Comparison of ENCODE assay signal across 8 cellular contexts in genomic region chr1:156128749-156129682, GRCh38. TPM values are rescaled to one million over a fixed set of nuclear protein-coding genes. Genes with fewer than 3 reads are reported as not detected.
DNase-seq lines count a peak whose midpoint lies in the region; ATAC-seq, FAIRE-seq and TF ChIP-seq lines count a peak whose summit lies in the region.

No MANE protein-coding gene starts in this region.

- no peak for TF ChIP-seq RAD21 in A549 (conservative IDR thresholded peaks at IDR 0.05 in 1 of 2, IDR thresholded peaks at IDR 0.05 in 1 of 2)

- peaks cover 66% of the 10 kb centered on the region for H3K4me1 ChIP-seq in A549
- peaks cover 55 to 62% of the 10 kb centered on the region in 2 donors for H3K4me1 ChIP-seq in duodenal mucosa (ENCODE audit: control insufficient read depth in 1 of 2, insufficient read depth in 2 of 2, low read length in 2 of 2)

- peak overlapping the region; percentile 67 for H3K9ac ChIP-seq in duodenal mucosa (ENCODE audit: low read depth in 1 of 2, low read length in 2 of 2)

- no peak for TF ChIP-seq CTCF in A549 (IDR thresholded peaks at IDR 0.05)

- TF ChIP-seq POLR2A in A549 (IDR thresholded peaks at IDR 0.05; ENCODE audit: low read length), result no peak

- H3K9me3 ChIP-seq in A549 (no peaks in the 10 kb centered on the region), duodenal mucosa (ENCODE audit: control insufficient read depth in 1 of 2, low read length in 2 of 2) (no peaks in the 10 kb centered on the region)

- no peaks in the 10 kb centered on the region for H3K27me3 ChIP-seq in duodenal mucosa (ENCODE audit: control insufficient read depth in 1 of 2, insufficient read depth in 2 of 2, low read length in 2 of 2)

- CTCF ChIA-PET in A549 (lab: Yijun Ruan, JAX), result interaction anchor here (0.9 to 54.8 kb wide), 16 partner anchors 9 to 191 kb away, joined by 3 to 2239 read pairs (median 8); partner anchors contain the start of genes BGLAP, LMNA, MEX3A and SLC25A44

- H3K27ac ChIP-seq in A549, result peak overlapping the region; percentile 95 to 98
- peak overlapping the region; percentile 80 for H3K27ac ChIP-seq in duodenal mucosa (ENCODE audit: low read depth, low read length)

- H3K4me3 ChIP-seq in A549 (no peak overlapping the region), duodenal mucosa (ENCODE audit: low read depth in 1 of 2, low read length in 2 of 2) (no peak overlapping the region)

- TF ChIP-seq EP300 in A549 (IDR thresholded peaks at IDR 0.05), result no peak

- POLR2A ChIA-PET in A549 (lab: Yijun Ruan, JAX), result interaction anchor here (0.6 to 6.1 kb wide), 8 partner anchors 10 to 190 kb away, joined by 3 to 108 read pairs (median 12); partner anchors contain the start of genes LMNA, PMF1 and SLC25A44

- no peak for DNase-seq in A549 (ENCODE audit: low read depth in 1 of 2, low spot score in 1 of 2)
- peak; percentile 29 for DNase-seq in NCI-H1694 (lab: John Stamatoyannopoulos, UW)
- DNase-seq in myocyte (ENCODE audit: low read depth), result peak; percentile 88
- DNase-seq in GDM1 (lab: John Stamatoyannopoulos, UW), result no peak
- DNase-seq in activated gamma-delta T cell treated with Interleukin-2 at 50 U/mL for 16 hours, result no peak

- 46% methylated on average over 8 of the region's 8 CpGs for WGBS in A549 (ENCODE audit: missing lambda C conversion rate)

- FAIRE-seq in A549 (lab: Jason Lieb, UNC), result no peak

- H3K36me3 ChIP-seq in duodenal mucosa (ENCODE audit: control insufficient read depth in 1 of 2, insufficient read depth in 2 of 2, low read length in 2 of 2), result peaks cover 4 to 27% of the 10 kb centered on the region in 2 donors

- ATAC-seq in A549 (no peak), HG03378 (IDR thresholded peaks at IDR 0.05; ENCODE audit: unreplicated experiment) (no peak), HG03342 (IDR thresholded peaks at IDR 0.05; ENCODE audit: unreplicated experiment) (no peak)

- peak overlapping the region; percentile 91 for H3K4me2 ChIP-seq in A549

TF ChIP-seq in A549, 52 proteins besides CTCF, POLR2A, EP300 and RAD21:
- TF ChIP-seq FOSB (CRISPR knock-in tag; IDR thresholded peaks at IDR 0.05) (peak; percentile 72; the same call in 1 of the 2 replicates), NFE2L2 (conservative IDR thresholded peaks at IDR 0.05; ENCODE audit: low read length) (no peak)

RNA-seq across cellular contexts. Expression of gene LMNA, which starts 14.5 kb away (rescaled TPM):
- 155 and 214 TPM in 2 replicates for polyA plus RNA-seq in A549 (2011; rRNA removed)
- 353 and 498 TPM in 2 replicates for polyA plus RNA-seq in A549 (2012; cell fraction: cytosol; rRNA removed)
- 1,197 and 1,289 TPM in 2 replicates for polyA plus RNA-seq in A549 (2012; cell fraction: nucleus; rRNA removed)
- polyA plus RNA-seq in A549 (2017; fragmentation: RNase III; extraction: RNeasy Plus Mini Kit Qiagen cat#74134 plus additional on column Dnase treatment), result 286 to 310 TPM (median 288 TPM) in 3 replicates
- 151 and 242 TPM in 2 replicates for polyA minus RNA-seq in A549 (2011; rRNA and poly(A)+ RNA removed)
- 1,328 and 1,573 TPM in 2 replicates for total RNA-seq in myocyte
- 603 TPM for polyA plus RNA-seq in myocyte (2012)

RNA-seq across cellular contexts. Expression of gene SEMA4A, which starts 24.4 kb away (rescaled TPM):
- polyA plus RNA-seq in A549 (2011; rRNA removed), result 0.27 and 0.37 TPM in 2 replicates
- 0.06 and 0.07 TPM in 2 replicates for polyA plus RNA-seq in A549 (2012; cell fraction: cytosol; rRNA removed)
- 0.49 and 0.66 TPM in 2 replicates for polyA plus RNA-seq in A549 (2012; cell fraction: nucleus; rRNA removed)
- 0.04 to 0.09 TPM (median 0.07 TPM) in 3 replicates for polyA plus RNA-seq in A549 (2017; fragmentation: RNase III; extraction: RNeasy Plus Mini Kit Qiagen cat#74134 plus additional on column Dnase treatment)
- 0.58 and 0.78 TPM in 2 replicates for polyA minus RNA-seq in A549 (2011; rRNA and poly(A)+ RNA removed)
- 1.0 and 1.6 TPM in 2 replicates for total RNA-seq in myocyte
- 1.1 TPM for polyA plus RNA-seq in myocyte (2012)

RNA-seq across cellular contexts. Expression of gene MEX3A, which starts 46.8 kb away (rescaled TPM):
- 1.8 and 2.4 TPM in 2 replicates for polyA plus RNA-seq in A549 (2011; rRNA removed)
- polyA plus RNA-seq in A549 (2012; cell fraction: cytosol; rRNA removed), result 3.2 and 3.9 TPM in 2 replicates
- polyA plus RNA-seq in A549 (2012; cell fraction: nucleus; rRNA removed), result 2.2 and 3.9 TPM in 2 replicates
- 3.3 to 4.9 TPM (median 4.4 TPM) in 3 replicates for polyA plus RNA-seq in A549 (2017; fragmentation: RNase III; extraction: RNeasy Plus Mini Kit Qiagen cat#74134 plus additional on column Dnase treatment)
- 2.4 and 2.8 TPM in 2 replicates for polyA minus RNA-seq in A549 (2011; rRNA and poly(A)+ RNA removed)
- total RNA-seq in myocyte, result 3.2 and 4.5 TPM in 2 replicates
- polyA plus RNA-seq in myocyte (2012), result 6.5 TPM

Comparison
In these comparisons a context has a peak if more than half of its experiments do, and no peak if none do; other contexts are left out.
1. DNase-seq: peak in NCI-H1694 (single experiment) and myocyte (single experiment); none in A549 (0 of 2), GDM1 (single experiment) and activated gamma-delta T cell treated with Interleukin-2 at 50 U/mL for 16 hours (single experiment).